Comparison of ENCODE assay signal across 10 cellular contexts in the genomic region with DNA sequence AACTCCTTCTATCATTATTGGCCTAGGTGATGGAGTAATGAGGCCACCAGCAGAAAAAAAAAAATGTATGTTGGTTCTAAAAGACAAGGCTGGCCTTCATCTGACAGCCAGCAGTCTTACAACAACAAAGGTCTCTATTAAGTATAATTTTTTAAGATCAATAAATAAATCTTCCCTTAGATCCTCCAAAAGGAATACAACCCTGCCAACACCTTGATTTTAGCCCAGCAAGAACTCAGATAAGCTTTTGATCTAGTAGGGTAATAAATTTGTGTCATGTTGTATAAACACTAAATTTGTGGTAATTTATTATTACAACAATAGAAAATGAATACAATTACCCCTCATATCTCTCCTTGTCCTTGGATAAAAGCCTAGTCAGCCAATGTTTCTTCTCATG.
"Had no signal": no experiment of that assay in that cellular context is flagged by ENCODE, and none has a peak within 500 bp of the region (broad histone marks: within the 10 kb centered on the region; RNA-seq: fewer than 3 reads in every experiment).

No MANE protein-coding gene starts in this region.

- H3K4me1 ChIP-seq: HAP-1 had no signal

- H3K4me3 Mint-ChIP-seq: HFFc6, IgD-negative memory B cell had no signal

- H3K27ac ChIP-seq: GM23248, HL-60 had no signal

- DNase-seq: GM23248, GOT3, H7, HFFc6, KBM-7 had no signal

- H3K36me3 ChIP-seq: HAP-1 had no signal

- H3K27ac Mint-ChIP-seq: HFFc6, IgD-negative memory B cell had no signal

- H3K9ac ChIP-seq: GM23248 had no signal

- H3K27me3 Mint-ChIP-seq: IgD-negative memory B cell had no signal

- H3K4me3 ChIP-seq: GM23248, HAP-1 had no signal

- H3K4me1 Mint-ChIP-seq: IgD-negative memory B cell had no signal

- ATAC-seq: HCT116, HepG2 had no signal

- H3K9me3 ChIP-seq: HAP-1 had no signal

- H3K36me3 Mint-ChIP-seq: IgD-negative memory B cell had no signal
